8 cellular contexts compared by ENCODE assay signal in genomic region chr18:36284671-36285295, GRCh38. TPM values are rescaled to one million over a fixed set of nuclear protein-coding genes. Genes with fewer than 3 reads are reported as not detected.
DNase-seq lines count a peak whose midpoint lies in the region; ATAC-seq and TF ChIP-seq lines count a peak whose summit lies in the region.

No MANE protein-coding gene starts in this region.

- H3K36me3 Mint-ChIP-seq in immature natural killer cell: no peaks in the 10 kb centered on the region

- peaks cover 4 to 6% (median 6%) of the 10 kb centered on the region in 3 donors for H3K27me3 Mint-ChIP-seq in immature natural killer cell (ENCODE audit: low read depth in 3 of 3)

- in situ Hi-C loops in astrocyte of the spinal cord (cut with HindIII; ENCODE audit: low sequenced_read_pairs): no loop called here

- H3F3A ChIP-seq in PC-9 (ENCODE audit: insufficient read depth, low read depth): no peaks in the 10 kb centered on the region

- H3K36me3 ChIP-seq in PC-9 (ENCODE audit: low read depth): no peaks in the 10 kb centered on the region

- no peaks in the 10 kb centered on the region for H4K20me1 ChIP-seq in PC-9 (ENCODE audit: insufficient read depth)

- no peaks in the 10 kb centered on the region for H3K9me3 ChIP-seq in PC-9 (ENCODE audit: insufficient read depth, low read depth)

- peak; percentile 70 for DNase-seq in SIG-M5 treated with dmso at 0.1 percent for 504 hours (lab: John Stamatoyannopoulos, UW; ENCODE audit: unreplicated experiment)
- DNase-seq in SIG-M5 (lab: John Stamatoyannopoulos, UW): no peak
- peak; percentile 69 to 85 for DNase-seq in Kasumi-1 (lab: John Stamatoyannopoulos, UW)
- peak; percentile 11 to 41 for DNase-seq in PC-9
- peak; percentile 74 for DNase-seq in astrocyte of the spinal cord (ENCODE audit: low read depth, low spot score)
- DNase-seq in immature natural killer cell: peak; percentile 39 to 53 (median 42)
- peak; percentile 29 for DNase-seq in stimulated activated CD4-positive, alpha-beta T cell treated with anti-CD3 and anti-CD28 coated beads, Interleukin-2, amount 100 ng/mL, for 4 hours (ENCODE audit: low read depth)

- H3K4me3 Mint-ChIP-seq in immature natural killer cell: no peak overlapping the region

- intact Hi-C loops in PC-9 (cut with micrococcal nuclease; ENCODE audit: unreplicated experiment): loop anchor here (1.0 to 5.0 kb wide), 4 partner anchors 188 to 1052 kb away; no protein-coding TSS in a partner anchor

- no peak overlapping the region for H3K4me3 ChIP-seq in PC-9
- H3K4me3 ChIP-seq in astrocyte of the spinal cord (ENCODE audit: low read depth, low read length): no peak overlapping the region

- H3K4me2 ChIP-seq in PC-9: no peak overlapping the region

- no TSS peak for BruUV-seq in PC-9 (replicated peaks; lab: Mats Ljungman, UMichigan)

- no peaks in the 10 kb centered on the region for H3K9me3 Mint-ChIP-seq in immature natural killer cell

- no peak overlapping the region for H2AFZ ChIP-seq in PC-9

- no peaks in the 10 kb centered on the region for H3K4me1 ChIP-seq in PC-9 (replicated peaks; ENCODE audit: insufficient read depth)

- H3K79me2 ChIP-seq in PC-9 (ENCODE audit: low read depth): no peaks in the 10 kb centered on the region

- TF ChIP-seq CTCF in PC-9 (conservative IDR thresholded peaks at IDR 0.05) (peak; percentile 81), astrocyte of the spinal cord (IDR thresholded peaks at IDR 0.05; ENCODE audit: low read depth, low read length) (peak; percentile 78)

- CTCF ChIA-PET in PC-9 (lab: Charles Lee): interaction anchor here (0.7 kb wide), 2 partner anchors 182 to 189 kb away, joined by 4 read pairs; no protein-coding TSS in a partner anchor

- H3K27me3 ChIP-seq in PC-9 (ENCODE audit: insufficient read depth, low read depth): no peaks in the 10 kb centered on the region

- POLR2A ChIA-PET in PC-9 (lab: Charles Lee; ENCODE audit: unreplicated experiment): no interaction called here

- H3K27ac Mint-ChIP-seq in immature natural killer cell: no peak overlapping the region

- no peaks in the 10 kb centered on the region for H3K9me2 ChIP-seq in PC-9 (ENCODE audit: insufficient read depth)

- no peaks in the 10 kb centered on the region for H3K4me1 Mint-ChIP-seq in immature natural killer cell

- ATAC-seq in HG02623 (IDR thresholded peaks at IDR 0.05; ENCODE audit: unreplicated experiment): no peak

- no peak overlapping the region for H3K27ac ChIP-seq in PC-9

RNA-seq across cellular contexts. Expression of gene FHOD3, which starts 12.7 kb away (rescaled TPM):
- total RNA-seq in PC-9 (2021): 10.6 and 13.3 TPM in 2 replicates
- polyA plus RNA-seq in immature natural killer cell: not detected
